1 cellular context compared by ENCODE assay signal in genomic region chr16:81469183-81469677, GRCh38.
TF ChIP-seq lines count a peak whose summit lies in the region.

No MANE protein-coding gene starts in this region.

TF ChIP-seq in HepG2, 621 proteins besides CTCF, POLR2A, EP300 and RAD21:
- no peak for TF ChIP-seq ZNF770 (CRISPR knock-in tag; IDR thresholded peaks at IDR 0.05)
- no peak for TF ChIP-seq ZBTB1 (CRISPR knock-in tag; IDR thresholded peaks at IDR 0.05; ENCODE audit: borderline replicate concordance)
- peak; percentile 37 for TF ChIP-seq HOXA3 (CRISPR knock-in tag; IDR thresholded peaks at IDR 0.05)
- peak; percentile 91 for TF ChIP-seq ZMYM3 (CRISPR knock-in tag; IDR thresholded peaks at IDR 0.05)
- peak; percentile 15 for TF ChIP-seq RBM22 (optimal IDR thresholded peaks at IDR 0.05; ENCODE audit: low read length)
- TF ChIP-seq ZBTB33 (CRISPR knock-in tag; IDR thresholded peaks at IDR 0.05), result 0 out of 2 replicates have a peak, but pooled peaks have one; percentile 7
- TF ChIP-seq ZNF768 (CRISPR knock-in tag; IDR thresholded peaks at IDR 0.05), result peak; percentile 94; the same call in 1 of the 2 replicates
TF ChIP-seq in HepG2: peak in this region for 5.
